ENCODE assay signal across 17 cellular contexts in genomic region chr3:195337747-195338146, GRCh38.
DNase-seq lines count a peak whose midpoint lies in the region; ATAC-seq and TF ChIP-seq lines count a peak whose summit lies in the region.
"Had no signal": no experiment of that assay in that cellular context is flagged by ENCODE, and none has a peak within 500 bp of the region (broad histone marks: within the 10 kb centered on the region; RNA-seq: fewer than 3 reads in every experiment).

No MANE protein-coding gene starts in this region.

- H3K9me3 Mint-ChIP-seq in MCF 10A (ENCODE audit: unreplicated experiment) = no peaks in the 10 kb centered on the region
- H3K9me3 Mint-ChIP-seq in central memory CD8-positive, alpha-beta T cell = no peaks in the 10 kb centered on the region
- H3K9me3 Mint-ChIP-seq in memory B cell = no peaks in the 10 kb centered on the region
- H3K9me3 Mint-ChIP-seq: CD8-positive, alpha-beta memory T cell had no signal

- no peaks in the 10 kb centered on the region for H3K9me3 ChIP-seq in breast epithelium
- H3K9me3 ChIP-seq: BLaER1, SJCRH30 had no signal

- H3K4me3 ChIP-seq in breast epithelium = no peak overlapping the region
- H3K4me3 ChIP-seq: BLaER1, SJCRH30 had no signal

- no peaks in the 10 kb centered on the region for H3K27me3 ChIP-seq in breast epithelium
- H3K27me3 ChIP-seq: BLaER1, SJCRH30 had no signal

- TF ChIP-seq CTCF in MCF 10A (IDR thresholded peaks at IDR 0.05; ENCODE audit: unreplicated experiment) (no peak), breast epithelium (IDR thresholded peaks at IDR 0.05) (no peak)

- H3K36me3 ChIP-seq in breast epithelium = no peaks in the 10 kb centered on the region

- peaks cover 47% of the 10 kb centered on the region for H3K36me3 Mint-ChIP-seq in MCF 10A (ENCODE audit: insufficient read depth, unreplicated experiment)
- peaks cover 38% of the 10 kb centered on the region for H3K36me3 Mint-ChIP-seq in central memory CD8-positive, alpha-beta T cell (ENCODE audit: insufficient read depth)
- peaks cover 27% of the 10 kb centered on the region for H3K36me3 Mint-ChIP-seq in memory B cell

- no peaks in the 10 kb centered on the region for H3K4me1 ChIP-seq in breast epithelium
- H3K4me1 ChIP-seq: BLaER1, SJCRH30 had no signal

- DNase-seq in MCF 10A (ENCODE audit: unreplicated experiment) (no peak), breast epithelium (ENCODE audit: low spot score in 2 of 2) (no peak), memory B cell (ENCODE audit: low spot score in 2 of 2) (no peak), NOMO-1 treated with dmso at 0.1 percent for 144 hours (lab: John Stamatoyannopoulos, UW; ENCODE audit: unreplicated experiment) (no peak)
- DNase-seq in central memory CD8-positive, alpha-beta T cell (ENCODE audit: low spot score in 2 of 2) = no peak
- DNase-seq: CD8-positive, alpha-beta memory T cell; DMS79 treated with DMSO at 0.1 percent for 48 hours; NCI-H1436 treated with DMSO at 0.1 percent for 48 hours; NCI-H2029 treated with DMSO at 0.1 percent for 48 hours; NCI-H2171 treated with DMSO at 0.1 percent for 48 hours; NCI-H748 treated with DMSO at 0.1 percent for 48 hours; SJCRH30 had no signal

- H3K27ac ChIP-seq in breast epithelium = no peak overlapping the region
- H3K27ac ChIP-seq: BLaER1, HL-60, RWPE1, SJCRH30 had no signal

- TF ChIP-seq POLR2A in breast epithelium (IDR thresholded peaks at IDR 0.05) = no peak

- POLR2A ChIA-PET in MCF 10A (lab: Yijun Ruan, JAX) = no interaction called here

- ATAC-seq in central memory CD8-positive, alpha-beta T cell (replicated peaks; ENCODE audit: extremely low read depth, poor library complexity, severe bottlenecking) = no peak
- ATAC-seq in memory B cell (ENCODE audit: low read depth) (no peak), HG03159 (IDR thresholded peaks at IDR 0.05; ENCODE audit: unreplicated experiment) (no peak), GM21825 (IDR thresholded peaks at IDR 0.05; ENCODE audit: unreplicated experiment) (no peak)

- CTCF ChIA-PET in MCF 10A (lab: Yijun Ruan, JAX) = no interaction called here

- H3K4me1 Mint-ChIP-seq in MCF 10A (ENCODE audit: insufficient read depth, unreplicated experiment) (no peaks in the 10 kb centered on the region), memory B cell (peaks cover 9% of the 10 kb centered on the region)
- H3K4me1 Mint-ChIP-seq in central memory CD8-positive, alpha-beta T cell = peaks cover 5% of the 10 kb centered on the region

- intact Hi-C loops in MCF 10A (cut with micrococcal nuclease) (no loop called here), breast epithelium (cut with DNase I; ENCODE audit: low total_unique reads) (no loop called here)

- peak overlapping the region; percentile 42 for H3K27ac Mint-ChIP-seq in MCF 10A (ENCODE audit: low read depth, unreplicated experiment)
- H3K27ac Mint-ChIP-seq in central memory CD8-positive, alpha-beta T cell (ENCODE audit: low read depth) = peak overlapping the region; percentile 77
- peak overlapping the region; percentile 49 for H3K27ac Mint-ChIP-seq in memory B cell

- no peak overlapping the region for H3K4me3 Mint-ChIP-seq in MCF 10A (ENCODE audit: unreplicated experiment)
- H3K4me3 Mint-ChIP-seq in central memory CD8-positive, alpha-beta T cell = no peak overlapping the region
- no peak overlapping the region for H3K4me3 Mint-ChIP-seq in memory B cell
- H3K4me3 Mint-ChIP-seq: CD8-positive, alpha-beta memory T cell had no signal

- no TSS peak for BruUV-seq in MCF 10A (replicated peaks; lab: Mats Ljungman, UMichigan)

- H3K27me3 Mint-ChIP-seq in MCF 10A (ENCODE audit: insufficient read depth, unreplicated experiment) (no peaks in the 10 kb centered on the region), memory B cell (no peaks in the 10 kb centered on the region)
- H3K27me3 Mint-ChIP-seq in central memory CD8-positive, alpha-beta T cell = no peaks in the 10 kb centered on the region
- H3K27me3 Mint-ChIP-seq: CD8-positive, alpha-beta memory T cell had no signal
